ENCODE assay signal across 1 cellular context in the genomic region with DNA sequence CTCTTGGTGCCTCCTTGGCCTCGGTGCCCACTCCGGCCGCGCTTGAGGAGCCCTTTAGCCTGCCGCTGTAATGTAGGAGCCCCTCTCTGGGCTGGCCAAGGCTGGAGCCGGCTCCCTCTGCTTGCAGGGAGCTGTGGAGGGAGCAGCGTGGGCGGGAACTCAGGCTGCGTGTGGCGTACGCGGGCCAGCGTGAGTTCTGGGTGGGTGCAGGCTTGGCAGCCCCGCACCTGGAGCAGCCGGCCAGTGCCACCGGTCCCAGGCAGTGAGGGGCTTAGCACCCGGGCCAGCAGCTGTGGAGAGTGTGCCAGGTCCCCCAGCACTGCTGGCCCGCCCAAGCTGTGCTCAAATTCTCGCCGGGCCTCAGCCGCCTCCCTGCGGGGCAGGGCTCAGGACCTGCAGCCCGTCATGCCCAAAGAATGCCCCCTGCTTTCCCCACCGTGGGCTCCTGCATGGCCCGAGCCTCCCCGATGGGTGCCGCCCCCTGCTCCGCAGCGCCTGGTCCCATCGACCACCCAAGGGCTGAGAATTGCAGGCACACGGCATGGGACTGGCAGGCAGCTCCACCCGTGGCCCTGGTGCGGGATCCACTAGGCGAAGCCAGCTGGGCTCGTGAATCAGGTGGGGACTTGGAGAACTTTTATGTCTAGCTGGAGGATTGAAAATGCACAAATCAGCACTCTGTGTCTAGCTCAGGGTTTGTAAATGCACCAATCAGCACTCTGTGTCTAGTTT.
TF ChIP-seq lines count a peak whose summit lies in the region.

No MANE protein-coding gene starts in this region.

TF ChIP-seq in GM23338, 12 proteins besides CTCF, POLR2A, EP300 and RAD21 (continued from another document):
- TF ChIP-seq, protein P1, sequence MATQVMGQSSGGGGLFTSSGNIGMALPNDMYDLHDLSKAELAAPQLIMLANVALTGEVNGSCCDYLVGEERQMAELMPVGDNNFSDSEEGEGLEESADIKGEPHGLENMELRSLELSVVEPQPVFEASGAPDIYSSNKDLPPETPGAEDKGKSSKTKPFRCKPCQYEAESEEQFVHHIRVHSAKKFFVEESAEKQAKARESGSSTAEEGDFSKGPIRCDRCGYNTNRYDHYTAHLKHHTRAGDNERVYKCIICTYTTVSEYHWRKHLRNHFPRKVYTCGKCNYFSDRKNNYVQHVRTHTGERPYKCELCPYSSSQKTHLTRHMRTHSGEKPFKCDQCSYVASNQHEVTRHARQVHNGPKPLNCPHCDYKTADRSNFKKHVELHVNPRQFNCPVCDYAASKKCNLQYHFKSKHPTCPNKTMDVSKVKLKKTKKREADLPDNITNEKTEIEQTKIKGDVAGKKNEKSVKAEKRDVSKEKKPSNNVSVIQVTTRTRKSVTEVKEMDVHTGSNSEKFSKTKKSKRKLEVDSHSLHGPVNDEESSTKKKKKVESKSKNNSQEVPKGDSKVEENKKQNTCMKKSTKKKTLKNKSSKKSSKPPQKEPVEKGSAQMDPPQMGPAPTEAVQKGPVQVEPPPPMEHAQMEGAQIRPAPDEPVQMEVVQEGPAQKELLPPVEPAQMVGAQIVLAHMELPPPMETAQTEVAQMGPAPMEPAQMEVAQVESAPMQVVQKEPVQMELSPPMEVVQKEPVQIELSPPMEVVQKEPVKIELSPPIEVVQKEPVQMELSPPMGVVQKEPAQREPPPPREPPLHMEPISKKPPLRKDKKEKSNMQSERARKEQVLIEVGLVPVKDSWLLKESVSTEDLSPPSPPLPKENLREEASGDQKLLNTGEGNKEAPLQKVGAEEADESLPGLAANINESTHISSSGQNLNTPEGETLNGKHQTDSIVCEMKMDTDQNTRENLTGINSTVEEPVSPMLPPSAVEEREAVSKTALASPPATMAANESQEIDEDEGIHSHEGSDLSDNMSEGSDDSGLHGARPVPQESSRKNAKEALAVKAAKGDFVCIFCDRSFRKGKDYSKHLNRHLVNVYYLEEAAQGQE (IDR thresholded peaks at IDR 0.05; ENCODE audit: unreplicated experiment), result no peak
- no peak for TF ChIP-seq POLR2AphosphoS5 (IDR thresholded peaks at IDR 0.05; ENCODE audit: low read depth)
- no peak for TF ChIP-seq CREB1 (CRISPR knock-in tag; IDR thresholded peaks at IDR 0.05; ENCODE audit: low read depth)
